ENCODE assay signal across 21 cellular contexts in the genomic region with DNA sequence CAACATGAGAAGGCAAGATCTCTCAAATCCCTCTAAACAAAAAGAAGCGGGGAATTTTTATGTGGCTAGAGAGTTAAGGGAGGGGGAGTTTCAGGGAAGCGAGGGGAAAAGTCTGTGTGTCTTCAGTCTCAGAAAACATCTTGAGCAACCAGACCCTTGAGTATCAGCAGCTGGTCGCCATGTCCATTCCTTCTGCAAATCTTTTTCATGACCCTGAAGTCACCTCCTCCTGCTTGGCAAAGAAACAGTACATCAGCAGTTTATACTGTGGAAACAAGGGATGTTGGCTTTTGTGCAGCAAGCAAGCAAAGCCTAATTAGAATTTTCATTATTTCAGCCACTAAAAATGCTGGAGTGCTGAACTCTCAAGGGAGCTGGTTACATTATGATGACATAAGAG.
"Had no signal": no experiment of that assay in that cellular context is flagged by ENCODE, and none has a peak within 500 bp of the region (broad histone marks: within the 10 kb centered on the region; RNA-seq: fewer than 3 reads in every experiment).

No MANE protein-coding gene starts in this region.

- FAIRE-seq: islet of Langerhans, urothelium cell line had no signal

- DNase-seq: activated CD4-positive, alpha-beta T cell treated with anti-CD3 and anti-CD28 coated beads, Interleukin-2, amount 10 ng/mL, durations not matched to agents 7 days and 5 days; activated CD8-positive, alpha-beta memory T cell treated with anti-CD3 and anti-CD28 coated beads, Interleukin-2, amount 50 U/mL, for 48 hours; activated naive CD8-positive, alpha-beta T cell treated with anti-CD3 and anti-CD28 coated beads, Interleukin-2, amount 10 ng/mL, durations not matched to agents 7 days and 5 days; anterior cingulate cortex; brain microvascular endothelial cell; cerebellar nuclear complex; effector memory CD4-positive, alpha-beta T cell; naive thymus-derived CD8-positive, alpha-beta T cell; nucleus accumbens; right lobe of liver; stimulated activated CD4-positive, alpha-beta T cell treated with anti-CD3 and anti-CD28 coated beads, Interleukin-1b, Interleukin-23, amount 100 ng/mL, for 48 hours; stimulated activated naive CD8-positive, alpha-beta T cell treated with anti-CD3 and anti-CD28 coated beads, Interleukin-15, amount 100 ng/mL, for 72 hours; T-cell; T-helper 9 cell had no signal

- H3K27me3 ChIP-seq: brain microvascular endothelial cell, right lobe of liver had no signal

- H3K4me3 Mint-ChIP-seq: activated CD4-positive, alpha-beta T cell treated with anti-CD3 and anti-CD28 coated beads, Interleukin-2, amount 10 ng/mL, durations not matched to agents 7 days and 5 days; activated naive CD8-positive, alpha-beta T cell treated with anti-CD3 and anti-CD28 coated beads, Interleukin-2, amount 10 ng/mL, durations not matched to agents 7 days and 5 days; activated T-helper 1 cell treated with anti-CD3 and anti-CD28 coated beads, Interleukin-12 subunit alpha, Interleukin-12 subunit beta, Interleukin-2, Interleukin-4 antibody, amounts not matched to agents 30 ng/mL and 10 ng/mL and 1 ng/mL, durations not matched to agents 14 hours and 24 hours and 36 hours; dendritic cell treated with granulocyte-macrophage colony-stimulating factor and Interleukin-4, amounts not matched to agents 40 ng/mL and 50 ng/mL, for 4 days; memory B cell; naive thymus-derived CD8-positive, alpha-beta T cell; stimulated activated naive CD8-positive, alpha-beta T cell treated with anti-CD3 and anti-CD28 coated beads, Interleukin-15, amount 100 ng/mL, for 72 hours; T-cell had no signal

- H3K36me3 ChIP-seq: brain microvascular endothelial cell, prostate gland, right lobe of liver had no signal

- H3K9me3 Mint-ChIP-seq: activated CD4-positive, alpha-beta T cell treated with anti-CD3 and anti-CD28 coated beads, Interleukin-2, amount 10 ng/mL, durations not matched to agents 7 days and 5 days; activated naive CD8-positive, alpha-beta T cell treated with anti-CD3 and anti-CD28 coated beads, Interleukin-2, amount 10 ng/mL, durations not matched to agents 7 days and 5 days; activated T-helper 1 cell treated with anti-CD3 and anti-CD28 coated beads, Interleukin-12 subunit alpha, Interleukin-12 subunit beta, Interleukin-2, Interleukin-4 antibody, amounts not matched to agents 30 ng/mL and 10 ng/mL and 1 ng/mL, durations not matched to agents 14 hours and 24 hours and 36 hours; dendritic cell treated with granulocyte-macrophage colony-stimulating factor and Interleukin-4, amounts not matched to agents 40 ng/mL and 50 ng/mL, for 4 days; memory B cell had no signal

- H3K27me3 Mint-ChIP-seq: activated CD4-positive, alpha-beta T cell treated with anti-CD3 and anti-CD28 coated beads, Interleukin-2, amount 10 ng/mL, durations not matched to agents 7 days and 5 days; activated naive CD8-positive, alpha-beta T cell treated with anti-CD3 and anti-CD28 coated beads, Interleukin-2, amount 10 ng/mL, durations not matched to agents 7 days and 5 days; dendritic cell treated with granulocyte-macrophage colony-stimulating factor and Interleukin-4, amounts not matched to agents 40 ng/mL and 50 ng/mL, for 4 days; memory B cell; naive thymus-derived CD8-positive, alpha-beta T cell; stimulated activated naive CD8-positive, alpha-beta T cell treated with anti-CD3 and anti-CD28 coated beads, Interleukin-15, amount 100 ng/mL, for 72 hours; T-cell had no signal

- H3K36me3 Mint-ChIP-seq: activated naive CD8-positive, alpha-beta T cell treated with anti-CD3 and anti-CD28 coated beads, Interleukin-2, amount 10 ng/mL, durations not matched to agents 7 days and 5 days; memory B cell; naive thymus-derived CD8-positive, alpha-beta T cell; T-cell had no signal

- H3K27ac ChIP-seq: brain microvascular endothelial cell, epithelial cell of prostate, prostate gland, right lobe of liver had no signal

- H3K9me3 ChIP-seq: prostate gland, right lobe of liver had no signal

- H3K4me1 Mint-ChIP-seq: activated CD4-positive, alpha-beta T cell treated with anti-CD3 and anti-CD28 coated beads, Interleukin-2, amount 10 ng/mL, durations not matched to agents 7 days and 5 days; activated naive CD8-positive, alpha-beta T cell treated with anti-CD3 and anti-CD28 coated beads, Interleukin-2, amount 10 ng/mL, durations not matched to agents 7 days and 5 days; memory B cell; naive thymus-derived CD8-positive, alpha-beta T cell; stimulated activated naive CD8-positive, alpha-beta T cell treated with anti-CD3 and anti-CD28 coated beads, Interleukin-15, amount 100 ng/mL, for 72 hours; T-cell had no signal

- H3K27ac Mint-ChIP-seq: activated CD4-positive, alpha-beta T cell treated with anti-CD3 and anti-CD28 coated beads, Interleukin-2, amount 10 ng/mL, durations not matched to agents 7 days and 5 days; activated naive CD8-positive, alpha-beta T cell treated with anti-CD3 and anti-CD28 coated beads, Interleukin-2, amount 10 ng/mL, durations not matched to agents 7 days and 5 days; activated T-helper 1 cell treated with anti-CD3 and anti-CD28 coated beads, Interleukin-12 subunit alpha, Interleukin-12 subunit beta, Interleukin-2, Interleukin-4 antibody, amounts not matched to agents 30 ng/mL and 10 ng/mL and 1 ng/mL, durations not matched to agents 14 hours and 24 hours and 36 hours; dendritic cell treated with granulocyte-macrophage colony-stimulating factor and Interleukin-4, amounts not matched to agents 40 ng/mL and 50 ng/mL, for 4 days; memory B cell; naive thymus-derived CD8-positive, alpha-beta T cell; stimulated activated naive CD8-positive, alpha-beta T cell treated with anti-CD3 and anti-CD28 coated beads, Interleukin-15, amount 100 ng/mL, for 72 hours; T-cell had no signal

- H3K4me1 ChIP-seq: prostate gland, right lobe of liver had no signal

- H3K4me3 ChIP-seq: prostate gland, right lobe of liver had no signal
